In genomic region chr7:99142727-99143521, GRCh38 we compare ENCODE assay signal across 8 cellular contexts. TPM values are rescaled to one million over a fixed set of nuclear protein-coding genes. Genes with fewer than 3 reads are reported as not detected.
DNase-seq lines count a peak whose midpoint lies in the region; ATAC-seq and TF ChIP-seq lines count a peak whose summit lies in the region.

No MANE protein-coding gene starts in this region.

- DNase-seq in SIG-M5 treated with dmso at 0.1 percent for 504 hours (lab: John Stamatoyannopoulos, UW; ENCODE audit: unreplicated experiment), result peak; percentile 94
- no peak for DNase-seq in SIG-M5 (lab: John Stamatoyannopoulos, UW)
- peak; percentile 15 for DNase-seq in NCI-H128 (lab: John Stamatoyannopoulos, UW; ENCODE audit: unreplicated experiment)
- DNase-seq in T-cell, result peak; percentile 72 to 97 (median 88)
- peak; percentile 95 for DNase-seq in left cardiac atrium
- peak; percentile 90 for DNase-seq in pons (ENCODE audit: low spot score)
- DNase-seq in tibial artery, result peak; percentile 97 to 98

- H3K27me3 ChIP-seq in tibial artery, result no peaks in the 10 kb centered on the region

- H3K9me3 Mint-ChIP-seq in T-cell, result no peaks in the 10 kb centered on the region

- CTCF ChIA-PET in T-cell (lab: Charles Lee), result no interaction called here

- intact Hi-C loops in left cardiac atrium (cut with DNase I), result loop anchor here in 1 of 2 donors (10.0 kb wide), 1 partner anchor 88 kb away; no protein-coding TSS in a partner anchor
- intact Hi-C loops in tibial artery (cut with DNase I; ENCODE audit: low total_unique reads), result loop anchor here (5.0 kb wide), 2 partner anchors 101 to 169 kb away; no protein-coding TSS in a partner anchor

- peaks cover under 1 to 4% of the 10 kb centered on the region in 2 donors for H3K27me3 Mint-ChIP-seq in T-cell

- peaks cover 3% of the 10 kb centered on the region for H3K36me3 Mint-ChIP-seq in T-cell

- WGBS in adipose tissue, 3 donors, result 11 to 15% (median 13%) methylated on average over 28 to 33 of the region's 33 CpGs

- no peak for TF ChIP-seq CTCF in tibial artery (IDR thresholded peaks at IDR 0.05)

- H3K4me3 Mint-ChIP-seq in T-cell, result peak overlapping the region; percentile 85 to 90 (median 89)

- peak overlapping the region; percentile 92 to 100 for H3K4me3 ChIP-seq in tibial artery

- peak overlapping the region; percentile 80 to 81 for H3K27ac Mint-ChIP-seq in T-cell

- H3K9me3 ChIP-seq in tibial artery, result no peaks in the 10 kb centered on the region

- ATAC-seq in T-cell (replicated peaks in 1 of 4), result peak; percentile 29 to 57 (median 45)
- peak; percentile 85 to 90 for ATAC-seq in left cardiac atrium

- H3K4me1 ChIP-seq in tibial artery, result peaks cover 0 to 49% (median 25%) of the 10 kb centered on the region in 4 donors

- peaks cover 44 to 59% (median 51%) of the 10 kb centered on the region in 3 donors for H3K4me1 Mint-ChIP-seq in T-cell

- peak overlapping the region; percentile 64 for H3K27ac ChIP-seq in adipose tissue (ENCODE audit: low read depth, low read length)
- H3K27ac ChIP-seq in tibial artery, result peak overlapping the region; percentile 95 to 100

- POLR2A ChIA-PET in T-cell (lab: Charles Lee), result no interaction called here

- no peaks in the 10 kb centered on the region for H3K36me3 ChIP-seq in tibial artery

RNA-seq across cellular contexts. Expression of gene SMURF1, which starts 1.0 kb away (rescaled TPM):
- 10 to 100 TPM; 21.6 to 26.4 (median 22.7) TPM for total RNA-seq in T-cell
- 10 to 100 TPM in 2 of 3 donors, 1 to 10 TPM in 1; 9.7 to 13.9 (median 10.3) TPM for polyA plus RNA-seq in adipose tissue
- 10 to 100 TPM; 11.2 to 15.7 TPM for total RNA-seq in left cardiac atrium
